Comparison of ENCODE assay signal across 13 cellular contexts in the genomic region with DNA sequence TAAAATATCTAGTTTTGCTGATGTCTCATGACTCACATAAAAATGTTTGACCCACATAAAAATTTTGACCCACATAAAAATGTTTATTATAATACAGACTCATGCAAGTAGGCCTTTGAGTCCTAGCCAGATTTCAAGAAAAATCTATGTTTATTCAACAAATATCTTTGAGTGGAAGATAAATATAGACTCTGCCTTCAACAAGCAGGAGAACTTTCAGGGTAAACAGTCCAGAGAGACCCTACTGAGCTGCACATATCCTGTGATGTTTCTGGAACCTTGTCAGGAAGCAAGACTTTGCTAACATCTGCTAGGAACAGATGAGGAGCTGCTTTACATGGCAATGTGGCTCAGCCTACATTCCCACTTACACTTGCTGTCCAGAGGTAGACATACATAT.
"Had no signal": no experiment of that assay in that cellular context is flagged by ENCODE, and none has a peak within 500 bp of the region (broad histone marks: within the 10 kb centered on the region; RNA-seq: fewer than 3 reads in every experiment).

No MANE protein-coding gene starts in this region.

- H3K27ac ChIP-seq: esophagus squamous epithelium, upper lobe of left lung had no signal

- H3K9me3 ChIP-seq: esophagus squamous epithelium, upper lobe of left lung had no signal

- ATAC-seq: activated naive CD8-positive, alpha-beta T cell treated with anti-CD3 and anti-CD28 coated beads, Interleukin-2, amount 50 U/mL, for 24 hours; mucosa of descending colon; naive thymus-derived CD8-positive, alpha-beta T cell; right cardiac atrium; stimulated activated naive B cell treated with anti-CD40 and anti-IgM and Interleukin-4, amounts not matched to agents 10 μg/mL and 1 μg/mL and 100 μg/mL, for 72 hours had no signal

- H3K36me3 ChIP-seq: esophagus squamous epithelium, upper lobe of left lung had no signal

- H3K27me3 ChIP-seq: esophagus squamous epithelium, upper lobe of left lung had no signal

- H3K4me1 ChIP-seq: esophagus squamous epithelium had no signal

- DNase-seq: activated CD4-positive, alpha-beta T cell treated with anti-CD3 and anti-CD28 coated beads, Interleukin-2, amount 10 ng/mL, durations not matched to agents 7 days and 5 days; activated CD4-positive, CD25-positive, alpha-beta regulatory T cell; activated CD8-positive, alpha-beta memory T cell treated with anti-CD3 and anti-CD28 coated beads for 24 hours; activated naive CD4-positive, alpha-beta T cell treated with Interleukin-2 at 50 U/mL for 16 hours; activated naive CD8-positive, alpha-beta T cell treated with anti-CD3 and anti-CD28 coated beads, Interleukin-2, amount 50 U/mL, for 24 hours; esophagus squamous epithelium; hypothalamus; mucosa of descending colon; naive thymus-derived CD8-positive, alpha-beta T cell; right cardiac atrium; stimulated activated CD4-positive, alpha-beta T cell treated with anti-CD3 and anti-CD28 coated beads, Interleukin-2, amount 100 ng/mL, for 24 hours; stimulated activated naive B cell treated with anti-CD40 and anti-IgM and Interleukin-4, amounts not matched to agents 10 μg/mL and 1 μg/mL and 100 μg/mL, for 72 hours; upper lobe of left lung had no signal

- H3K4me3 ChIP-seq: esophagus squamous epithelium, mucosa of descending colon, upper lobe of left lung had no signal
